Comparison of ENCODE assay signal across 1 cellular context in genomic region chr6:46605091-46605797, GRCh38.
TF ChIP-seq lines count a peak whose summit lies in the region.

No MANE protein-coding gene starts in this region.

TF ChIP-seq in HepG2, 621 proteins besides CTCF, POLR2A, EP300 and RAD21:
- no peak for TF ChIP-seq REL (CRISPR knock-in tag; conservative IDR thresholded peaks at IDR 0.05)
- TF ChIP-seq HMG20A (CRISPR knock-in tag; IDR thresholded peaks at IDR 0.05; ENCODE audit: borderline replicate concordance), result no peak
- TF ChIP-seq ZNF234 (CRISPR knock-in tag; conservative IDR thresholded peaks at IDR 0.05), result no peak
- no peak for TF ChIP-seq ZNF737 (CRISPR knock-in tag; IDR thresholded peaks at IDR 0.05; ENCODE audit: borderline replicate concordance)
- peak; percentile 80 to 84 for TF ChIP-seq MAFK (conservative IDR thresholded peaks at IDR 0.05 in 1 of 2, IDR thresholded peaks at IDR 0.05 in 1 of 2; ENCODE audit: low read length in 2 of 2)
- TF ChIP-seq MAFF (IDR thresholded peaks at IDR 0.05; ENCODE audit: low read depth, low read length), result peak; percentile 70
